19 cellular contexts compared by ENCODE assay signal in genomic region chr12:57757771-57758170, GRCh38. TPM values are rescaled to one million over a fixed set of nuclear protein-coding genes. Genes with fewer than 3 reads are reported as not detected.
DNase-seq lines count a peak whose midpoint lies in the region; ATAC-seq and TF ChIP-seq lines count a peak whose summit lies in the region.
"Had no signal": no experiment of that assay in that cellular context is flagged by ENCODE, and none has a peak within 500 bp of the region (broad histone marks: within the 10 kb centered on the region; RNA-seq: fewer than 3 reads in every experiment).

No MANE protein-coding gene starts in this region.

- no peak overlapping the region for H3K27ac ChIP-seq in Karpas-422 (ENCODE audit: low read length)
- H3K27ac ChIP-seq: C4-2B had no signal

- H3K9me2 ChIP-seq in Karpas-422 (replicated peaks; ENCODE audit: insufficient read depth, low read length), result no peaks in the 10 kb centered on the region

- H3K9me3 Mint-ChIP-seq in natural killer cell (no peaks in the 10 kb centered on the region), nephron (no peaks in the 10 kb centered on the region)
- no peaks in the 10 kb centered on the region for H3K9me3 Mint-ChIP-seq in natural killer cell treated with Interleukin-12 subunit alpha and Interleukin-12 subunit beta and Interleukin-15 and Interleukin-18, amount 100 ng/mL, for 72 hours
- H3K9me3 Mint-ChIP-seq: CD4-positive, alpha-beta memory T cell; HFFc6; IgD-negative memory B cell had no signal

- no peaks in the 10 kb centered on the region for H3K27me3 ChIP-seq in Karpas-422 (ENCODE audit: low read length)

- no peak overlapping the region for H3K4me3 ChIP-seq in Karpas-422 (ENCODE audit: low read length)

- peak overlapping the region; percentile 15 for H3K4me2 ChIP-seq in Karpas-422 (ENCODE audit: low read depth, low read length, poor library complexity, severe bottlenecking)

- H3K36me3 Mint-ChIP-seq in natural killer cell (no peaks in the 10 kb centered on the region), nephron (ENCODE audit: low read depth) (peaks cover 16% of the 10 kb centered on the region)
- no peaks in the 10 kb centered on the region for H3K36me3 Mint-ChIP-seq in natural killer cell treated with Interleukin-12 subunit alpha and Interleukin-12 subunit beta and Interleukin-15 and Interleukin-18, amount 100 ng/mL, for 72 hours

- H2AFZ ChIP-seq in Karpas-422 (ENCODE audit: low read length), result no peak overlapping the region

- no peak for TF ChIP-seq CTCF in natural killer cell (IDR thresholded peaks at IDR 0.05)
- TF ChIP-seq CTCF in nephron (IDR thresholded peaks at IDR 0.05; ENCODE audit: unreplicated experiment in 3 of 3), result no peak

- DNase-seq in natural killer cell, result no peak
- DNase-seq in natural killer cell treated with Interleukin-12 subunit alpha and Interleukin-12 subunit beta and Interleukin-15 and Interleukin-18, amount 100 ng/mL, for 72 hours (ENCODE audit: low spot score), result no peak
- no peak for DNase-seq in Karpas-422
- no peak for DNase-seq in activated CD8-positive, alpha-beta memory T cell treated with anti-CD3 and anti-CD28 coated beads for 24 hours
- DNase-seq in NCI-H526 (lab: John Stamatoyannopoulos, UW), result no peak
- DNase-seq: ACHN; Calu3; CD4-positive, alpha-beta memory T cell; DMS79 treated with DMSO at 0.1 percent for 48 hours; GF-D8; GOT3; H7; HFFc6 had no signal

- no peaks in the 10 kb centered on the region for H3K9me3 ChIP-seq in Karpas-422 (ENCODE audit: low read length)

- H3K4me1 ChIP-seq in Karpas-422 (ENCODE audit: low read length), result peaks cover 30% of the 10 kb centered on the region

- H3K4me1 Mint-ChIP-seq in natural killer cell (peaks cover 35 to 46% of the 10 kb centered on the region in 2 donors), nephron (peaks cover 29% of the 10 kb centered on the region)
- peaks cover 38 to 50% of the 10 kb centered on the region in 2 donors for H3K4me1 Mint-ChIP-seq in natural killer cell treated with Interleukin-12 subunit alpha and Interleukin-12 subunit beta and Interleukin-15 and Interleukin-18, amount 100 ng/mL, for 72 hours (ENCODE audit: low read depth in 2 of 2)

- no peak overlapping the region for H3K27ac Mint-ChIP-seq in natural killer cell
- no peak overlapping the region for H3K27ac Mint-ChIP-seq in natural killer cell treated with Interleukin-12 subunit alpha and Interleukin-12 subunit beta and Interleukin-15 and Interleukin-18, amount 100 ng/mL, for 72 hours
- H3K27ac Mint-ChIP-seq in nephron, result no peak overlapping the region
- H3K27ac Mint-ChIP-seq: HFFc6 had no signal

- H3K36me3 ChIP-seq in Karpas-422 (ENCODE audit: insufficient read depth, low read length), result peaks cover 25% of the 10 kb centered on the region

- H3K9ac ChIP-seq in Karpas-422 (ENCODE audit: low read length), result no peak overlapping the region

- intact Hi-C loops in natural killer cell (cut with micrococcal nuclease), result loop anchor here (2.0 kb wide), 1 partner anchor 147 kb away; no protein-coding TSS in a partner anchor

- H3K79me2 ChIP-seq in Karpas-422 (ENCODE audit: low read length), result peaks cover 30% of the 10 kb centered on the region

- H3K27me3 Mint-ChIP-seq in natural killer cell (ENCODE audit: low read depth in 2 of 2) (peaks cover 0 to 4% of the 10 kb centered on the region in 2 donors), nephron (ENCODE audit: low read depth) (peaks cover 76% of the 10 kb centered on the region)
- no peaks in the 10 kb centered on the region for H3K27me3 Mint-ChIP-seq in natural killer cell treated with Interleukin-12 subunit alpha and Interleukin-12 subunit beta and Interleukin-15 and Interleukin-18, amount 100 ng/mL, for 72 hours
- H3K27me3 Mint-ChIP-seq: CD4-positive, alpha-beta memory T cell; IgD-negative memory B cell had no signal

- ATAC-seq in natural killer cell (no peak), HG02763 (IDR thresholded peaks at IDR 0.05; ENCODE audit: unreplicated experiment) (no peak)
- ATAC-seq in natural killer cell treated with Interleukin-12 subunit alpha and Interleukin-12 subunit beta and Interleukin-15 and Interleukin-18, amount 100 ng/mL, for 72 hours, result no peak
- ATAC-seq: HCT116, HepG2 had no signal

- peak overlapping the region; percentile 35 for H3K4me3 Mint-ChIP-seq in natural killer cell
- no peak overlapping the region for H3K4me3 Mint-ChIP-seq in natural killer cell treated with Interleukin-12 subunit alpha and Interleukin-12 subunit beta and Interleukin-15 and Interleukin-18, amount 100 ng/mL, for 72 hours
- peak overlapping the region; percentile 56 to 77 (median 69) for H3K4me3 Mint-ChIP-seq in nephron
- H3K4me3 Mint-ChIP-seq: HFFc6 had no signal

- H4K20me1 ChIP-seq in Karpas-422 (ENCODE audit: insufficient read depth, low read depth, low read length), result peaks cover 11% of the 10 kb centered on the region

RNA-seq across cellular contexts. Expression of gene MARCHF9, which starts 2.9 kb away (rescaled TPM):
- total RNA-seq in natural killer cell, result 10 to 100 TPM; 25.4 to 28.4 (median 26.0) TPM
- 10 to 100 TPM; 15.8 to 17.0 TPM for total RNA-seq in natural killer cell treated with Interleukin-12 subunit alpha and Interleukin-12 subunit beta and Interleukin-15 and Interleukin-18, amount 100 ng/mL, for 72 hours
- total RNA-seq in Karpas-422 (2014; rRNA removed; shearing (Covaris generic); ENCODE audit: low replicate concordance), result 30.3 and 45.9 TPM in 2 replicates

RNA-seq across cellular contexts. Expression of gene CDK4, which starts 5.7 kb away (rescaled TPM):
- total RNA-seq in natural killer cell, result 10 to 100 TPM; 30.7 to 39.5 (median 37.7) TPM
- 100 to 1,000 TPM; 111 to 278 TPM for total RNA-seq in natural killer cell treated with Interleukin-12 subunit alpha and Interleukin-12 subunit beta and Interleukin-15 and Interleukin-18, amount 100 ng/mL, for 72 hours
- 154 and 164 TPM in 2 replicates for total RNA-seq in Karpas-422 (2014; rRNA removed; shearing (Covaris generic); ENCODE audit: low replicate concordance)

RNA-seq across cellular contexts. Expression of gene CYP27B1, which starts 9.1 kb away (rescaled TPM):
- 1 to 10 TPM; 1.1 to 1.7 (median 1.6) TPM for total RNA-seq in natural killer cell
- 10 to 100 TPM; 11.7 to 18.8 TPM for total RNA-seq in natural killer cell treated with Interleukin-12 subunit alpha and Interleukin-12 subunit beta and Interleukin-15 and Interleukin-18, amount 100 ng/mL, for 72 hours
- 0.86 and 3.5 TPM in 2 replicates for total RNA-seq in Karpas-422 (2014; rRNA removed; shearing (Covaris generic); ENCODE audit: low replicate concordance)

RNA-seq across cellular contexts. Expression of gene TSPAN31, which starts 12.9 kb away (rescaled TPM):
- 10 to 100 TPM; 18.3 to 27.0 (median 23.5) TPM for total RNA-seq in natural killer cell
- 10 to 100 TPM; 14.4 to 34.9 TPM for total RNA-seq in natural killer cell treated with Interleukin-12 subunit alpha and Interleukin-12 subunit beta and Interleukin-15 and Interleukin-18, amount 100 ng/mL, for 72 hours
- total RNA-seq in Karpas-422 (2014; rRNA removed; shearing (Covaris generic); ENCODE audit: low replicate concordance), result 33.3 and 42.7 TPM in 2 replicates

RNA-seq across cellular contexts. Expression of gene METTL1, which starts 14.1 kb away (rescaled TPM):
- 10 to 100 TPM in 1 of 3 donors, 1 to 10 TPM in 2; 8.0 to 12.5 (median 8.8) TPM for total RNA-seq in natural killer cell
- total RNA-seq in natural killer cell treated with Interleukin-12 subunit alpha and Interleukin-12 subunit beta and Interleukin-15 and Interleukin-18, amount 100 ng/mL, for 72 hours, result 10 to 100 TPM; 42.9 to 51.2 TPM
- 11.9 and 17.4 TPM in 2 replicates for total RNA-seq in Karpas-422 (2014; rRNA removed; shearing (Covaris generic); ENCODE audit: low replicate concordance)
